Comparison of ENCODE assay signal across 11 cellular contexts in the genomic region with DNA sequence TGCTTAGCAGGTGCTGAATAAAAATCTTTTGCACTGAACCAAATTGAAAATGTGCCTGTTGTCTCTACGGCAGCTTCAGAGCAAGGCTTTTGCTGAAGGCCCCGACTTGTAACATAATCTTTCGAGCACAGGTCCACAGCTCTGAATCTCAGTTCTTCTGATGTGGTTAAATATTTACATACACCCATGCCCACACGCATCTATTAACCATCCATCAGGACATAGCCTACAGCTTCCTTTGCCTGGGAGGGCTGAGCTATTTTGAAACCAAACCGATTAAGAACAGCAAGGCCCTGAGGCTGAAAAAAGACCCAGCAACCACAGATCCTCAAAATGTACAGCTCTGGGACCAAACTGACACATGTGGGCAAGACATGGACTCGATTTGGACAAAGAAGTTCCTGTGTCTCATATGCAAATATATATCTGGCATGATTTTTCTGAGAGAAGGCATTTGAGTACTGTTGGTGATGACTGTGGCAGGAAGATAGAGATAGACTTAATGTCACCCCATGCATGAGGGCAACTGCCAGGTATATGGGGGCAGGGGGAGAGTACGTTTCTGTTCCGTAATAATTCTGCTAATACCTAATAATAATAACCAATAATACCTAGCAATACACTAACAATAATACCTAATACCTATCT.
DNase-seq lines count a peak whose midpoint lies in the region; ATAC-seq and TF ChIP-seq lines count a peak whose summit lies in the region.
"Had no signal": no experiment of that assay in that cellular context is flagged by ENCODE, and none has a peak within 500 bp of the region (broad histone marks: within the 10 kb centered on the region; RNA-seq: fewer than 3 reads in every experiment).

No MANE protein-coding gene starts in this region.

- H3K36me3 ChIP-seq in OCI-LY3 (replicated peaks; ENCODE audit: low read depth, low read length) (no peaks in the 10 kb centered on the region), MG63 (no peaks in the 10 kb centered on the region)

- H4K20me1 ChIP-seq in OCI-LY3 (ENCODE audit: insufficient read depth, low read length) = no peaks in the 10 kb centered on the region

- H3K79me2 ChIP-seq in OCI-LY3 (ENCODE audit: low read length) = no peaks in the 10 kb centered on the region

- H3K27me3 ChIP-seq in OCI-LY3 (ENCODE audit: low read depth, low read length) (peaks cover 60% of the 10 kb centered on the region), MG63 (no peaks in the 10 kb centered on the region)

- H3K27ac ChIP-seq in OCI-LY3 (ENCODE audit: low read length) = no peak overlapping the region

- DNase-seq in amygdala (lab: John Stamatoyannopoulos, UW) (no peak), hypothalamus (lab: John Stamatoyannopoulos, UW) (no peak), left colon (no peak), MG63 (no peak)
- DNase-seq: activated CD4-positive, alpha-beta T cell treated with anti-CD3 and anti-CD28 coated beads for 48 hours; COR-L47; HCEC 1CT had no signal

- H3K4me3 ChIP-seq in OCI-LY3 (ENCODE audit: low read length) (no peak overlapping the region), MG63 (no peak overlapping the region)

- H3K4me1 ChIP-seq in OCI-LY3 (ENCODE audit: low read length) = peaks cover 14% of the 10 kb centered on the region

- peak overlapping the region; percentile 41 for H3K4me2 ChIP-seq in OCI-LY3 (ENCODE audit: low read length)

- H2AFZ ChIP-seq in OCI-LY3 (ENCODE audit: low read depth, low read length) = no peak overlapping the region

- intact Hi-C loops in left colon (cut with DNase I, micrococcal nuclease) = no loop called here

- ATAC-seq in GM18508 (IDR thresholded peaks at IDR 0.05; ENCODE audit: insufficient read depth, unreplicated experiment) (peak; percentile 83), GM19468 (IDR thresholded peaks at IDR 0.05; ENCODE audit: extremely low read depth, unreplicated experiment) (peak; percentile 71), HG03025 (IDR thresholded peaks at IDR 0.05; ENCODE audit: low FRiP score, unreplicated experiment) (peak; percentile 80), left colon (no peak)

- H3K9me3 ChIP-seq in OCI-LY3 (ENCODE audit: insufficient read depth, low read length) = no peaks in the 10 kb centered on the region
- H3K9me3 ChIP-seq in MG63 = no peaks in the 10 kb centered on the region

- no peak for TF ChIP-seq CTCF in OCI-LY3 (IDR thresholded peaks at IDR 0.05; ENCODE audit: low read depth, low read length)

- H3K9ac ChIP-seq in OCI-LY3 (ENCODE audit: low read length) = no peak overlapping the region
